ENCODE assay signal across 8 cellular contexts in the genomic region with DNA sequence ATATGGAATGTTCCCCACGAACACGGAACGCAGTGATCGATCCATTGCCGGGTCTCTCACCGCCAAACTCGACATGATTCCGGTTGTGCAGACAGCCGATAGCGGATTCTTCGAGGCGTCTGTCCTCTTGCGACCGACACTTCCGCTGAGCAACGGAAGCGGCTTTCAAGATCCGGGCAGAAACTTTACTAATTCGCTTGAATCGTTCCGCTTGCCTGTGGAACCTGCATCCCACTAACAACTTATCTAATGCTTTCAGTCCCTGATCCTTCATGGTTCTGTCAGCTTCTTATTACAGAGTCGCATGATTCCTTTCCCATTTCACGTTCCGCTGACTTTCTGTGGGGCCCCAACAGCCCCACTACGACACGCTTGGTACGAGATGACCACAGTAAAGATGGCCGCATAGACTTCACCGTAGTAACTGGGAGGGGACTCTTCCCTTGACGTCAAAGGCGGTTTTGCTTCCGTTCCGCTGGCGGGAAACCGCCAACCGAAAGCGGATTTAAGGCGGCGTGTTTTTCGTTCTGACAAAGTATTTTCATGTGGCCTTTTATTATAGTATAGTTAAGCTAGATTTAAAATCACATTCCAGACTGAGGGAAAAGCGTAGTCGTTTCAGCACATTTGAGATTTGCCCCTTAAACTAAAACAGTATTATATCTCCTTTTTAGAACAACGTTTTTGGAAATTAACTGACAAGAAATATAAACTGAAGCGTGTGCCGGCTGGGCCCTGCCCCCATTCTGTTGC. TPM values are rescaled to one million over a fixed set of nuclear protein-coding genes. Genes with fewer than 3 reads are reported as not detected.
A peak's percentile ranks its signal among the peaks of the same experiment; 100 is the strongest.
DNase-seq lines count a peak whose midpoint lies in the region; ATAC-seq and FAIRE-seq lines count a peak whose summit lies in the region.

A gene with protein sequence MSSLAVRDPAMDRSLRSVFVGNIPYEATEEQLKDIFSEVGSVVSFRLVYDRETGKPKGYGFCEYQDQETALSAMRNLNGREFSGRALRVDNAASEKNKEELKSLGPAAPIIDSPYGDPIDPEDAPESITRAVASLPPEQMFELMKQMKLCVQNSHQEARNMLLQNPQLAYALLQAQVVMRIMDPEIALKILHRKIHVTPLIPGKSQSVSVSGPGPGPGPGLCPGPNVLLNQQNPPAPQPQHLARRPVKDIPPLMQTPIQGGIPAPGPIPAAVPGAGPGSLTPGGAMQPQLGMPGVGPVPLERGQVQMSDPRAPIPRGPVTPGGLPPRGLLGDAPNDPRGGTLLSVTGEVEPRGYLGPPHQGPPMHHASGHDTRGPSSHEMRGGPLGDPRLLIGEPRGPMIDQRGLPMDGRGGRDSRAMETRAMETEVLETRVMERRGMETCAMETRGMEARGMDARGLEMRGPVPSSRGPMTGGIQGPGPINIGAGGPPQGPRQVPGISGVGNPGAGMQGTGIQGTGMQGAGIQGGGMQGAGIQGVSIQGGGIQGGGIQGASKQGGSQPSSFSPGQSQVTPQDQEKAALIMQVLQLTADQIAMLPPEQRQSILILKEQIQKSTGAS (minus strand): TSS at position 121 of the 753 bp plus-strand sequence. CDS start 46 bp downstream, at position 75.

- H3K9me3 ChIP-seq in endocrine pancreas (ENCODE audit: control insufficient read depth, low read length), result no peaks in the 10 kb centered on the region

- no peaks in the 10 kb centered on the region for H3K27me3 ChIP-seq in endocrine pancreas (ENCODE audit: control insufficient read depth, insufficient read depth, low read length)
- H3K27me3 ChIP-seq in mesendoderm (ENCODE audit: insufficient read depth, low read length, poor library complexity), result no peaks in the 10 kb centered on the region

- H3K4me1 ChIP-seq in endocrine pancreas (ENCODE audit: control insufficient read depth, insufficient read depth, low read length) (peaks cover 4% of the 10 kb centered on the region), mesendoderm (ENCODE audit: control insufficient read depth, low read depth, low read length) (peaks cover 6% of the 10 kb centered on the region)

- peaks cover 13% of the 10 kb centered on the region for H3K79me1 ChIP-seq in mesendoderm (ENCODE audit: low read length)

- peak within 1 kb of the TSS; percentile 96 for H3K9ac ChIP-seq in endocrine pancreas (ENCODE audit: control insufficient read depth, insufficient read depth, low read length)
- peak within 1 kb of the TSS; percentile 79 for H3K9ac ChIP-seq in mesendoderm (ENCODE audit: low read length)

- CTCF ChIA-PET in activated CD8-positive, alpha-beta memory T cell treated with anti-CD3 and anti-CD28 coated beads, Interleukin-2, amount 10 ng/mL, durations not matched to agents 7 days and 5 days (lab: Charles Lee), result interaction anchor here (1.3 kb wide), 1 partner anchor 14 kb away, joined by 4 read pairs; no protein-coding TSS in a partner anchor

- H3K4me3 ChIP-seq in endocrine pancreas (ENCODE audit: control insufficient read depth, insufficient read depth, low read length), result peak within 1 kb of the TSS; percentile 93
- peak within 1 kb of the TSS; percentile 82 for H3K4me3 ChIP-seq in mesendoderm (ENCODE audit: low read length)

- H3K23ac ChIP-seq in mesendoderm (ENCODE audit: low read length), result no peak within 1 kb of the TSS

- H3K79me2 ChIP-seq in mesendoderm (ENCODE audit: control insufficient read depth, insufficient read depth, low read length), result peaks cover 20% of the 10 kb centered on the region

- H3K56ac ChIP-seq in mesendoderm (ENCODE audit: low read length), result peak within 1 kb of the TSS; percentile 97

- peak; percentile 87 for FAIRE-seq in HTR-8/SVneo (lab: Jason Lieb, UNC)

- peak within 1 kb of the TSS; percentile 99 for H3K27ac Mint-ChIP-seq in activated CD8-positive, alpha-beta memory T cell treated with anti-CD3 and anti-CD28 coated beads, Interleukin-2, amount 10 ng/mL, durations not matched to agents 7 days and 5 days

- H3K36me3 Mint-ChIP-seq in activated CD8-positive, alpha-beta memory T cell treated with anti-CD3 and anti-CD28 coated beads, Interleukin-2, amount 10 ng/mL, durations not matched to agents 7 days and 5 days, result peaks cover 44% of the 10 kb centered on the region

- H3K36me3 ChIP-seq in endocrine pancreas (ENCODE audit: control insufficient read depth, insufficient read depth, low read length) (no peaks in the 10 kb centered on the region), mesendoderm (ENCODE audit: control insufficient read depth, insufficient read depth, low read length) (no peaks in the 10 kb centered on the region)

- peak within 1 kb of the TSS; percentile 98 for H4K5ac ChIP-seq in mesendoderm (ENCODE audit: low read length)

- peak; percentile 89 for ATAC-seq in GM21367 (IDR thresholded peaks at IDR 0.05; ENCODE audit: unreplicated experiment)
- ATAC-seq in activated CD8-positive, alpha-beta memory T cell treated with anti-CD3 and anti-CD28 coated beads, Interleukin-2, amount 10 ng/mL, durations not matched to agents 7 days and 5 days, result peak; percentile 93

- H3K27me3 Mint-ChIP-seq in activated CD8-positive, alpha-beta memory T cell treated with anti-CD3 and anti-CD28 coated beads, Interleukin-2, amount 10 ng/mL, durations not matched to agents 7 days and 5 days, result no peaks in the 10 kb centered on the region

- peak within 1 kb of the TSS; percentile 66 for H3K4ac ChIP-seq in mesendoderm (ENCODE audit: low read depth, low read length)

- H3K4me1 Mint-ChIP-seq in activated CD8-positive, alpha-beta memory T cell treated with anti-CD3 and anti-CD28 coated beads, Interleukin-2, amount 10 ng/mL, durations not matched to agents 7 days and 5 days, result peaks cover 41% of the 10 kb centered on the region

- H3K27ac ChIP-seq in mesendoderm (ENCODE audit: low read depth, low read length), result no peak within 1 kb of the TSS

- H3K4me2 ChIP-seq in mesendoderm (ENCODE audit: low read length), result peak within 1 kb of the TSS; percentile 75

- H3K9me3 Mint-ChIP-seq in activated CD8-positive, alpha-beta memory T cell treated with anti-CD3 and anti-CD28 coated beads, Interleukin-2, amount 10 ng/mL, durations not matched to agents 7 days and 5 days (ENCODE audit: low read depth), result no peaks in the 10 kb centered on the region

- peak within 1 kb of the TSS; percentile 51 for H2BK120ac ChIP-seq in mesendoderm (ENCODE audit: low read depth, low read length)

- H3K4me3 Mint-ChIP-seq in activated CD8-positive, alpha-beta memory T cell treated with anti-CD3 and anti-CD28 coated beads, Interleukin-2, amount 10 ng/mL, durations not matched to agents 7 days and 5 days, result peak within 1 kb of the TSS; percentile 96

- WGBS in mesendoderm (ENCODE audit: extremely low coverage, insufficient coverage, low lambda C conversion rate), result no CpG with 5 or more reads among the region's 45 CpGs

- no peak within 1 kb of the TSS for H2BK15ac ChIP-seq in mesendoderm (replicated peaks; ENCODE audit: low read depth)

- H3K18ac ChIP-seq in mesendoderm (ENCODE audit: low read length), result peak within 1 kb of the TSS; percentile 98

- no peak within 1 kb of the TSS for H2AK5ac ChIP-seq in mesendoderm (ENCODE audit: low read length)

- H4K8ac ChIP-seq in mesendoderm (ENCODE audit: low read depth, low read length), result no peak within 1 kb of the TSS

- peak; percentile 83 for DNase-seq in COLO668 (lab: John Stamatoyannopoulos, UW; ENCODE audit: unreplicated experiment)
- DNase-seq in HTR-8/SVneo (ENCODE audit: insufficient read length, low spot score), result peak; percentile 64
- peak; percentile 71 for DNase-seq in NOMO-1 treated with dmso at 0.1 percent for 144 hours (lab: John Stamatoyannopoulos, UW; ENCODE audit: unreplicated experiment)
- peak; percentile 95 for DNase-seq in activated CD8-positive, alpha-beta memory T cell treated with anti-CD3 and anti-CD28 coated beads, Interleukin-2, amount 10 ng/mL, durations not matched to agents 7 days and 5 days
- peak; percentile 97 for DNase-seq in mesendoderm
- peak; percentile 88 for DNase-seq in stimulated activated CD8-positive, alpha-beta memory T cell treated with anti-CD3 and anti-CD28 coated beads, Interleukin-15, amount 100 ng/mL, for 1 hour (ENCODE audit: low read depth)

- H2BK5ac ChIP-seq in mesendoderm (ENCODE audit: low read length), result peak within 1 kb of the TSS; percentile 92

RNA-seq across cellular contexts. Expression of the gene that starts here (rescaled TPM):
- 10 to 100 TPM; 36.9 to 39.3 TPM for total RNA-seq in activated CD8-positive, alpha-beta memory T cell treated with anti-CD3 and anti-CD28 coated beads, Interleukin-2, amount 10 ng/mL, durations not matched to agents 7 days and 5 days
- 23.1 TPM for polyA plus RNA-seq in mesendoderm (2013, experiment 1 of 2)
- 23.3 TPM for polyA plus RNA-seq in mesendoderm (2013, experiment 2 of 2)
